In the genomic region with DNA sequence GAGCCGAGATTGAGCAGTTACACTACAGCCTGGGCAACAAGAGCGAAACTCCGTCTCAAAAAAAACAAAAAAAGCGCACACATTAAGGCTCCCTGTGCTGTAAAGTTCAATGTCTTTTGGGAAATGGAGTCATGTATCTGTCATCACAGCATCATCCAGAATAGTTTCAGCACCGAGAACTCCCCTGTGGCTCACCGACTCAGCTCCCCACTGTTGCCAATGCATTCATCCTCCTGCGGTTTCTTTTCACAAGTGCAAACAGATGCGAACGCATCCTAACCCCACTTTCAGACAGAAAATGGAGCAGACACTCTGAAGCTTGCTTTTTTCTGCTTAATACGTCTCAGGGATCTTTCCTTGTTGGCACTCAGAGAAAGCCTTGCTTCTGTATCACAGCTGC, we compare ENCODE assay signal across 15 cellular contexts. TPM values are rescaled to one million over a fixed set of nuclear protein-coding genes. Genes with fewer than 3 reads are reported as not detected.
DNase-seq lines count a peak whose midpoint lies in the region; ATAC-seq and TF ChIP-seq lines count a peak whose summit lies in the region.
"Had no signal": no experiment of that assay in that cellular context is flagged by ENCODE, and none has a peak within 500 bp of the region (broad histone marks: within the 10 kb centered on the region; RNA-seq: fewer than 3 reads in every experiment).

No MANE protein-coding gene starts in this region.

- in situ Hi-C loops in astrocyte of the cerebellum (cut with HindIII; ENCODE audit: low sequenced_read_pairs): no loop called here

- intact Hi-C loops in activated CD4-positive, alpha-beta T cell treated with anti-CD3 and anti-CD28 coated beads, Interleukin-2, amount 10 ng/mL, durations not matched to agents 24 days and 14 days (cut with micrococcal nuclease): no loop called here

- no peak overlapping the region for H3K27ac Mint-ChIP-seq in activated CD4-positive, alpha-beta T cell treated with anti-CD3 and anti-CD28 coated beads, Interleukin-2, amount 10 ng/mL, durations not matched to agents 24 days and 14 days
- H3K27ac Mint-ChIP-seq: activated T-helper 1 cell treated with anti-CD3 and anti-CD28 coated beads, Interleukin-12 subunit alpha, Interleukin-12 subunit beta, Interleukin-2, Interleukin-4 antibody, amounts not matched to agents 30 ng/mL and 10 ng/mL and 1 ng/mL, durations not matched to agents 14 hours and 24 hours and 36 hours had no signal

- no peaks in the 10 kb centered on the region for H3K27me3 Mint-ChIP-seq in activated CD4-positive, alpha-beta T cell treated with anti-CD3 and anti-CD28 coated beads, Interleukin-2, amount 10 ng/mL, durations not matched to agents 24 days and 14 days

- no peak overlapping the region for H3K4me3 Mint-ChIP-seq in activated CD4-positive, alpha-beta T cell treated with anti-CD3 and anti-CD28 coated beads, Interleukin-2, amount 10 ng/mL, durations not matched to agents 24 days and 14 days
- H3K4me3 Mint-ChIP-seq: activated T-helper 1 cell treated with anti-CD3 and anti-CD28 coated beads, Interleukin-12 subunit alpha, Interleukin-12 subunit beta, Interleukin-2, Interleukin-4 antibody, amounts not matched to agents 30 ng/mL and 10 ng/mL and 1 ng/mL, durations not matched to agents 14 hours and 24 hours and 36 hours; central memory CD8-positive, alpha-beta T cell had no signal

- DNase-seq in AG10803 (ENCODE audit: low read depth) (peak; percentile 94), HS-5 (ENCODE audit: low read depth) (peak; percentile 89), astrocyte of the cerebellum (ENCODE audit: low read depth) (peak; percentile 79), hepatic stellate cell (ENCODE audit: low spot score) (peak; percentile 83), erythroblast (lab: John Stamatoyannopoulos, UW) (no peak)
- no peak for DNase-seq in activated CD4-positive, alpha-beta T cell treated with anti-CD3 and anti-CD28 coated beads, Interleukin-2, amount 10 ng/mL, durations not matched to agents 24 days and 14 days
- DNase-seq: activated CD4-positive, alpha-beta T cell treated with anti-CD3 and anti-CD28 coated beads for 4 hours; NCI-H2029; retina; stomach had no signal

- TF ChIP-seq POLR2A in erythroblast (IDR thresholded peaks at IDR 0.05; ENCODE audit: low read length): no peak

- TF ChIP-seq CTCF in AG10803 (conservative IDR thresholded peaks at IDR 0.05; ENCODE audit: low read length) (no peak), astrocyte of the cerebellum (IDR thresholded peaks at IDR 0.05; ENCODE audit: low read depth, low read length, missing control alignments) (no peak)

- no peak for ATAC-seq in HG03521 (IDR thresholded peaks at IDR 0.05; ENCODE audit: unreplicated experiment)
- ATAC-seq in HG03565 (IDR thresholded peaks at IDR 0.05; ENCODE audit: unreplicated experiment): no peak

- no peak overlapping the region for H3K4me3 ChIP-seq in AG10803 (ENCODE audit: low read length)
- H3K4me3 ChIP-seq in astrocyte of the cerebellum (ENCODE audit: low read depth, low read length): no peak overlapping the region
- H3K4me3 ChIP-seq: esophagus muscularis mucosa, stomach had no signal

- no peaks in the 10 kb centered on the region for H3K36me3 Mint-ChIP-seq in activated CD4-positive, alpha-beta T cell treated with anti-CD3 and anti-CD28 coated beads, Interleukin-2, amount 10 ng/mL, durations not matched to agents 24 days and 14 days (ENCODE audit: low read depth)

- no peaks in the 10 kb centered on the region for H3K9me3 Mint-ChIP-seq in activated CD4-positive, alpha-beta T cell treated with anti-CD3 and anti-CD28 coated beads, Interleukin-2, amount 10 ng/mL, durations not matched to agents 24 days and 14 days
- H3K9me3 Mint-ChIP-seq: activated T-helper 1 cell treated with anti-CD3 and anti-CD28 coated beads, Interleukin-12 subunit alpha, Interleukin-12 subunit beta, Interleukin-2, Interleukin-4 antibody, amounts not matched to agents 30 ng/mL and 10 ng/mL and 1 ng/mL, durations not matched to agents 14 hours and 24 hours and 36 hours; central memory CD8-positive, alpha-beta T cell had no signal

- H3K4me1 Mint-ChIP-seq in activated CD4-positive, alpha-beta T cell treated with anti-CD3 and anti-CD28 coated beads, Interleukin-2, amount 10 ng/mL, durations not matched to agents 24 days and 14 days: no peaks in the 10 kb centered on the region
- H3K4me1 Mint-ChIP-seq: central memory CD8-positive, alpha-beta T cell had no signal

RNA-seq across cellular contexts. Expression of a gene that starts 13.8 kb away (rescaled TPM):
- total RNA-seq in activated CD4-positive, alpha-beta T cell treated with anti-CD3 and anti-CD28 coated beads, Interleukin-2, amount 10 ng/mL, durations not matched to agents 24 days and 14 days: 16.0 and 20.9 TPM in 2 replicates

RNA-seq across cellular contexts. Expression of a gene that starts 26.7 kb away (rescaled TPM):
- 0.28 and 0.63 TPM in 2 replicates for total RNA-seq in activated CD4-positive, alpha-beta T cell treated with anti-CD3 and anti-CD28 coated beads, Interleukin-2, amount 10 ng/mL, durations not matched to agents 24 days and 14 days

Comparison
In these comparisons a context has a peak if more than half of its experiments do, and no peak if none do; other contexts are left out.
1. DNase-seq: peak in AG10803 (single experiment), HS-5 (single experiment), astrocyte of the cerebellum (single experiment) and hepatic stellate cell (single experiment); none in activated CD4-positive, alpha-beta T cell treated with anti-CD3 and anti-CD28 coated beads, Interleukin-2, amount 10 ng/mL, durations not matched to agents 24 days and 14 days (single experiment) and erythroblast (0 of 2).